8 cellular contexts compared by ENCODE assay signal in the genomic region with DNA sequence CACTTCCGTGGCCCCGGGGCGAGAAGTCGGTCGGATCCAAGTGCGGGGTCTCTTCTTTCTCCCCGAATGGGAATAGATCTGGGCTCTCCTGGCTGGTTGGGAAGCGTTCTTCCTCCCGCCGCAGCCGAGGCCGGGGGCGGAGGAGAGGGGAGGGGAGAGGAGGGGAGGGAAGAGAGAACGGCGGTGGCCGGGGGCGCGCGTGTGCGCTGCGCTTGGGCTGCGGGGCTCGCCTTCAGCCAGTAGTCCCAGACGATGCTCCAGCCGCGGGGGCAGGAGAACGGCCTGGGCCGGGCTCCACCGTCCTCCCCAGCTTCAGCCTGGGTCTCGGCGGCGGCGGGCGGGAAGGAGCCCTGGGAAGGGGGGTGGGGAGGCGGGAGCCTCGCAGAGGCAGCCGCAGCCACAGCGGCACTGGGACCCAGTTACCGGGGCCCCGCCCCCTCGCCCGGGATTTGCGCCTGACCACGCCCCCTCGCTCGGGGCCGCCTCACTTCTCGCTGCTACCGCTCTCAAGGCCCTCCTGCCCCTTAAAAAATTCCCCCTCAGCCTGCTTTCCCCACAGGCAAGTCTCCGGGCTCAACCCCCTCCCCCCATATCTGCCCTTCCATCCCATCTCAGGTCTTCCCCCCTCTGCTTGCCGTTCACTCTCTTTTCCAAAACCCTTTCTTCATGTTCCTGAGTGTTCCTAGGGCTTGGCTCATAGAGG. TPM values are rescaled to one million over a fixed set of nuclear protein-coding genes. Genes with fewer than 3 reads are reported as not detected.
DNase-seq lines count a peak whose midpoint lies in the region; ATAC-seq and TF ChIP-seq lines count a peak whose summit lies in the region.

Gene FGD1, minus strand, starts transcription at position 421 of the 703 bp plus-strand sequence. CDS start 802 bp downstream, outside the sequence.

- H3K27ac Mint-ChIP-seq in activated B cell treated with CpG ODN at 0.5 μM for 24 hours, result no peak within 1 kb of the TSS
- H3K27ac Mint-ChIP-seq in dendritic cell treated with granulocyte-macrophage colony-stimulating factor and Interleukin-4, amounts not matched to agents 40 ng/mL and 50 ng/mL, for 4 days, result no peak within 1 kb of the TSS

- POLR2A ChIA-PET in activated B cell treated with CpG ODN at 0.5 μM for 24 hours (lab: Charles Lee), result no interaction called here

- no peaks in the 10 kb centered on the region for H3K36me3 Mint-ChIP-seq in activated B cell treated with CpG ODN at 0.5 μM for 24 hours (ENCODE audit: low read depth)
- H3K36me3 Mint-ChIP-seq in dendritic cell treated with granulocyte-macrophage colony-stimulating factor and Interleukin-4, amounts not matched to agents 40 ng/mL and 50 ng/mL, for 4 days (ENCODE audit: low read depth), result no peaks in the 10 kb centered on the region

- ATAC-seq in activated B cell treated with CpG ODN at 0.5 μM for 24 hours (ENCODE audit: low read depth) (peak; percentile 75), GM18519 (IDR thresholded peaks at IDR 0.05; ENCODE audit: low FRiP score, unreplicated experiment) (no peak)

- no peaks in the 10 kb centered on the region for H3K4me1 Mint-ChIP-seq in activated B cell treated with CpG ODN at 0.5 μM for 24 hours
- peaks cover 23% of the 10 kb centered on the region for H3K4me1 Mint-ChIP-seq in dendritic cell treated with granulocyte-macrophage colony-stimulating factor and Interleukin-4, amounts not matched to agents 40 ng/mL and 50 ng/mL, for 4 days (ENCODE audit: low read depth)

- intact Hi-C loops in activated B cell treated with CpG ODN at 0.5 μM for 24 hours (cut with micrococcal nuclease), result no loop called here
- intact Hi-C loops in dendritic cell treated with granulocyte-macrophage colony-stimulating factor and Interleukin-4, amounts not matched to agents 40 ng/mL and 50 ng/mL, for 4 days (cut with micrococcal nuclease), result no loop called here

- H3K27me3 Mint-ChIP-seq in activated B cell treated with CpG ODN at 0.5 μM for 24 hours, result peaks cover 20% of the 10 kb centered on the region
- peaks cover 65% of the 10 kb centered on the region for H3K27me3 Mint-ChIP-seq in dendritic cell treated with granulocyte-macrophage colony-stimulating factor and Interleukin-4, amounts not matched to agents 40 ng/mL and 50 ng/mL, for 4 days

- TF ChIP-seq CTCF in activated B cell treated with CpG ODN at 0.5 μM for 24 hours (IDR thresholded peaks at IDR 0.05), result no peak

- CTCF ChIA-PET in activated B cell treated with CpG ODN at 0.5 μM for 24 hours (lab: Charles Lee), result no interaction called here

- H3K9me3 Mint-ChIP-seq in activated B cell treated with CpG ODN at 0.5 μM for 24 hours, result no peaks in the 10 kb centered on the region
- no peaks in the 10 kb centered on the region for H3K9me3 Mint-ChIP-seq in dendritic cell treated with granulocyte-macrophage colony-stimulating factor and Interleukin-4, amounts not matched to agents 40 ng/mL and 50 ng/mL, for 4 days

- DNase-seq in ELF-1 (ENCODE audit: low read depth, low spot score) (peak; percentile 85), NCI-H1436 treated with DMSO at 0.1 percent for 48 hours (lab: John Stamatoyannopoulos, UW) (peak; percentile 30), activated B cell treated with CpG ODN at 0.5 μM for 24 hours (peak; percentile 27), left kidney (ENCODE audit: low read depth, low spot score) (peak; percentile 83), dedifferentiated amniotic fluid mesenchymal stem cell (ENCODE audit: extremely low spot score) (no peak)
- DNase-seq in stimulated activated CD4-positive, alpha-beta T cell treated with anti-CD3 and anti-CD28 coated beads, Interleukin-2, amount 100 ng/mL, for 24 hours, result peak; percentile 46 to 67

- peak within 1 kb of the TSS; percentile 77 for H3K4me3 Mint-ChIP-seq in activated B cell treated with CpG ODN at 0.5 μM for 24 hours
- H3K4me3 Mint-ChIP-seq in dendritic cell treated with granulocyte-macrophage colony-stimulating factor and Interleukin-4, amounts not matched to agents 40 ng/mL and 50 ng/mL, for 4 days, result peak within 1 kb of the TSS; percentile 61

RNA-seq across cellular contexts. Expression of gene FGD1, which starts in this region (rescaled TPM):
- not detected in 2 replicates for total RNA-seq in activated B cell treated with CpG ODN at 0.5 μM for 24 hours

Comparison
In these comparisons a context has a peak if more than half of its experiments do, and no peak if none do; other contexts are left out.
1. Peak in DNase-seq and ATAC-seq in activated B cell treated with CpG ODN at 0.5 μM for 24 hours; RNA of the gene not detected or under 1 TPM.